In genomic region chr16:68961778-68962402, GRCh38 we compare ENCODE assay signal across 22 cellular contexts.
DNase-seq lines count a peak whose midpoint lies in the region; ATAC-seq, FAIRE-seq and TF ChIP-seq lines count a peak whose summit lies in the region.
"Had no signal": no experiment of that assay in that cellular context is flagged by ENCODE, and none has a peak within 500 bp of the region (broad histone marks: within the 10 kb centered on the region; RNA-seq: fewer than 3 reads in every experiment).

No MANE protein-coding gene starts in this region.

- H3K4me2 ChIP-seq in endothelial cell of umbilical vein (ENCODE audit: insufficient read depth, low read length): peak overlapping the region; percentile 73
- H3K4me2 ChIP-seq: GM23338 had no signal

- CTCF ChIA-PET in endothelial cell of umbilical vein (lab: Charles Lee): interaction anchor here (0.7 to 2.5 kb wide), 10 partner anchors 12 to 151 kb away, joined by 3 to 8 read pairs (median 3); partner anchors contain the start of gene HAS3

- peak; percentile 91 for FAIRE-seq in endothelial cell of umbilical vein (lab: Jason Lieb, UNC)
- FAIRE-seq: HepG2 had no signal

- intact Hi-C loops in heart left ventricle (cut with DNase I) (loop anchor here in 1 of 10 donors (10.0 kb wide), 1 partner anchor 57 kb away; no protein-coding TSS in a partner anchor), endothelial cell of umbilical vein (cut with micrococcal nuclease) (loop anchor here (1.0 kb wide), 1 partner anchor 32 kb away; no protein-coding TSS in a partner anchor), upper lobe of right lung (cut with DNase I) (no loop called here)

- DNase-seq in heart left ventricle (no peak), right atrium auricular region (ENCODE audit: low spot score) (no peak), SIG-M5 (lab: John Stamatoyannopoulos, UW) (peak; percentile 32), endothelial cell of umbilical vein (ENCODE audit: low read depth, low spot score) (peak; percentile 84), upper lobe of right lung (no peak), substantia nigra (lab: John Stamatoyannopoulos, UW) (no peak)
- DNase-seq: activated CD4-positive, alpha-beta T cell treated with anti-CD3 and anti-CD28 coated beads for 48 hours; activated naive CD4-positive, alpha-beta T cell treated with anti-CD3 and anti-CD28 coated beads, Interleukin-2, amount 50 U/mL, for 16 hours; activated T-cell treated with anti-CD3 and anti-CD28 coated beads, Interleukin-2, amount 50 U/mL, for 48 hours; DND-41; hippocampal formation; NCI-H1417 treated with DMSO at 0.1 percent for 48 hours; NCI-H526 treated with DMSO at 0.1 percent for 48 hours; OCI-M1 had no signal

- TF ChIP-seq POLR2A in heart left ventricle (IDR thresholded peaks at IDR 0.05) (no peak), endothelial cell of umbilical vein (IDR thresholded peaks at IDR 0.05; ENCODE audit: low read depth, low read length) (no peak)

- no peaks in the 10 kb centered on the region for H4K20me1 ChIP-seq in endothelial cell of umbilical vein (replicated peaks; ENCODE audit: control insufficient read depth, extremely low read depth, insufficient read depth, low read length)

- POLR2A ChIA-PET in endothelial cell of umbilical vein (lab: Charles Lee): no interaction called here

- TSS peak; percentile 93 for BruUV-seq in endothelial cell of umbilical vein (replicated peaks; lab: Mats Ljungman, UMichigan)

- ATAC-seq in heart left ventricle (peak in 2 of 4 donors; percentile 47 to 75), upper lobe of right lung (peak; percentile 55), GM19035 (IDR thresholded peaks at IDR 0.05; ENCODE audit: unreplicated experiment) (no peak), HG03342 (IDR thresholded peaks at IDR 0.05; ENCODE audit: unreplicated experiment) (no peak)
- ATAC-seq: HepG2 had no signal

- H3K27ac ChIP-seq in heart left ventricle (peak overlapping the region in 9 of 12 donors; percentile 5 to 73 (median 48)), right atrium auricular region (no peak overlapping the region), endothelial cell of umbilical vein (ENCODE audit: insufficient read depth, low read depth, low read length) (peak overlapping the region; percentile 82), upper lobe of right lung (no peak overlapping the region), substantia nigra (ENCODE audit: low read depth, low read length, poor library complexity, severe bottlenecking) (no peak overlapping the region)
- H3K27ac ChIP-seq: 22Rv1, cardiac muscle cell, neural progenitor cell, thoracic aorta had no signal

- no peaks in the 10 kb centered on the region for H3K9me1 ChIP-seq in endothelial cell of umbilical vein (replicated peaks; ENCODE audit: control insufficient read depth, extremely low read depth, insufficient read depth, low read length)

- TF ChIP-seq CTCF in heart left ventricle (IDR thresholded peaks at IDR 0.05): no peak
- TF ChIP-seq CTCF in right atrium auricular region (IDR thresholded peaks at IDR 0.05): no peak
- TF ChIP-seq CTCF in endothelial cell of umbilical vein (IDR thresholded peaks at IDR 0.05; ENCODE audit: extremely low read depth in 1 of 2, insufficient read depth in 1 of 2, low read depth in 1 of 2, low read length in 2 of 2): no peak
- no peak for TF ChIP-seq CTCF in upper lobe of right lung (IDR thresholded peaks at IDR 0.05)

- H3K9me3 ChIP-seq in heart left ventricle (peaks cover 0 to 5% (median 0%) of the 10 kb centered on the region in 12 donors), right atrium auricular region (peaks cover 0 to 3% of the 10 kb centered on the region in 2 donors), endothelial cell of umbilical vein (replicated peaks; ENCODE audit: control insufficient read depth, insufficient read depth, low read length) (no peaks in the 10 kb centered on the region), upper lobe of right lung (no peaks in the 10 kb centered on the region)
- H3K9me3 ChIP-seq: thoracic aorta had no signal

- peak overlapping the region; percentile 51 for H3K9ac ChIP-seq in endothelial cell of umbilical vein (replicated peaks; ENCODE audit: extremely low read depth, insufficient read depth, low read length)
- H3K9ac ChIP-seq: neural progenitor cell had no signal

- no peak overlapping the region for H3K4me3 ChIP-seq in heart left ventricle
- H3K4me3 ChIP-seq in right atrium auricular region: no peak overlapping the region
- H3K4me3 ChIP-seq in endothelial cell of umbilical vein (replicated peaks in 1 of 3; ENCODE audit: insufficient read depth in 1 of 3, low read depth in 1 of 3, low read length in 3 of 3): no peak overlapping the region
- no peak overlapping the region for H3K4me3 ChIP-seq in upper lobe of right lung
- H3K4me3 ChIP-seq: cardiac muscle cell, GM23338, neural progenitor cell, thoracic aorta had no signal

- 70 to 80% (median 77%) methylated on average over 4 of the region's 4 CpGs for WGBS in heart left ventricle, 4 donors

- H3K36me3 ChIP-seq in heart left ventricle (no peaks in the 10 kb centered on the region), right atrium auricular region (no peaks in the 10 kb centered on the region), endothelial cell of umbilical vein (ENCODE audit: control insufficient read depth in 2 of 2, extremely low read depth in 1 of 2, insufficient read depth in 2 of 2, low read length in 2 of 2) (no peaks in the 10 kb centered on the region), upper lobe of right lung (no peaks in the 10 kb centered on the region)
- H3K36me3 ChIP-seq: cardiac muscle cell, neural progenitor cell, thoracic aorta had no signal

- no peak overlapping the region for H2AFZ ChIP-seq in endothelial cell of umbilical vein (ENCODE audit: low read depth, low read length)
- H2AFZ ChIP-seq: GM23338, neural progenitor cell had no signal

- H3K79me2 ChIP-seq in endothelial cell of umbilical vein (ENCODE audit: control insufficient read depth, insufficient read depth, low read length): no peaks in the 10 kb centered on the region

- peaks cover 0 to 16% (median 0%) of the 10 kb centered on the region in 12 donors for H3K4me1 ChIP-seq in heart left ventricle
- H3K4me1 ChIP-seq in right atrium auricular region: no peaks in the 10 kb centered on the region
- peaks cover 15% of the 10 kb centered on the region for H3K4me1 ChIP-seq in endothelial cell of umbilical vein (ENCODE audit: control insufficient read depth, extremely low read depth, insufficient read depth, low read length)
- peaks cover 10% of the 10 kb centered on the region for H3K4me1 ChIP-seq in upper lobe of right lung

- dilution Hi-C loops in endothelial cell of umbilical vein (cut with MboI; ENCODE audit: extremely low pct_ligation_motif_present, low sequenced_read_pairs): no loop called here

- H3K27me3 ChIP-seq in heart left ventricle: no peaks in the 10 kb centered on the region
- no peaks in the 10 kb centered on the region for H3K27me3 ChIP-seq in right atrium auricular region
- no peaks in the 10 kb centered on the region for H3K27me3 ChIP-seq in endothelial cell of umbilical vein (ENCODE audit: control insufficient read depth in 2 of 2, insufficient read depth in 2 of 2, low read length in 2 of 2)
- no peaks in the 10 kb centered on the region for H3K27me3 ChIP-seq in upper lobe of right lung
- H3K27me3 ChIP-seq: cardiac muscle cell, neural progenitor cell had no signal

TF ChIP-seq in endothelial cell of umbilical vein, 7 proteins besides CTCF, POLR2A, EP300 and RAD21:
- TF ChIP-seq GATA2 (IDR thresholded peaks at IDR 0.05; ENCODE audit: insufficient read depth, insufficient read length, low read depth, low read length) (no peak), EZH2 (IDR thresholded peaks at IDR 0.05; ENCODE audit: borderline replicate concordance, low read depth, low read length, severe bottlenecking) (no peak), JUN (IDR thresholded peaks at IDR 0.05; ENCODE audit: borderline replicate concordance, insufficient read depth, insufficient read length, low read depth) (peak; percentile 80), MAX (IDR thresholded peaks at IDR 0.05; ENCODE audit: insufficient read depth, insufficient read length) (no peak), FOS (IDR thresholded peaks at IDR 0.05; ENCODE audit: borderline replicate concordance, insufficient read depth, low read length) (no peak), POLR2AphosphoS5 (IDR thresholded peaks at IDR 0.05; ENCODE audit: insufficient read depth, low read depth, low read length) (no peak)
TF ChIP-seq in endothelial cell of umbilical vein: peak in this region for 1.

Comparison
In these comparisons a context has a peak if more than half of its experiments do, and no peak if none do; other contexts are left out.
1. H3K27ac ChIP-seq: peak in heart left ventricle (9 of 12) and endothelial cell of umbilical vein (single experiment); none in right atrium auricular region (0 of 2), upper lobe of right lung (single experiment) and substantia nigra (single experiment).
2. DNase-seq: peak in SIG-M5 (single experiment) and endothelial cell of umbilical vein (single experiment); none in heart left ventricle (0 of 5), right atrium auricular region (single experiment), upper lobe of right lung (single experiment) and substantia nigra (0 of 49).